ENCODE assay signal across 15 cellular contexts in the genomic region with DNA sequence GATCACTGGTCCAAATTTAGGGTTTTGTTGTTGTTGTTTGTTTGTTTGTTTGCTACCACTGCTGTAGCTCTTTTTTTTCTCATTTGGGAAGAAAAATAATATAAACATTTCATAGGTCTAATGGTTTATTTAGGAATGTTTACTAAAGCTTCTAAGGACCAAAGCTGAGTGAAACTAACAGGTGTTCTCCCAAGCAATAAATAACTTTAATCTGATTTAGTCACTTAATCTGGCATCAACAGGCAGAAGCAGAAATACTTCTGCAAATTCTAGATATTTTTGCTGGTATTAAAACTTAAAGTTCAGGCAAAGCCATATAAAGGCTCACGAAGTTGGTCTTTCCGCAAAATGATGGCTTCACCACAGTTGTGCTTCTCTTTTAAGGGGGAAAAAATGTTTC.
A peak's percentile ranks its signal among the peaks of the same experiment; 100 is the strongest.
DNase-seq lines count a peak whose midpoint lies in the region; ATAC-seq and TF ChIP-seq lines count a peak whose summit lies in the region.
"Had no signal": no experiment of that assay in that cellular context is flagged by ENCODE, and none has a peak within 500 bp of the region (broad histone marks: within the 10 kb centered on the region; RNA-seq: fewer than 3 reads in every experiment).

No MANE protein-coding gene starts in this region.

- no peak for TF ChIP-seq POLR2A in gastrocnemius medialis (IDR thresholded peaks at IDR 0.05)

- H3K27ac ChIP-seq in gastrocnemius medialis: no peak overlapping the region
- H3K27ac ChIP-seq: GM23248 had no signal

- H3K4me1 ChIP-seq in gastrocnemius medialis: no peaks in the 10 kb centered on the region

- H3K9me3 ChIP-seq in gastrocnemius medialis: no peaks in the 10 kb centered on the region

- DNase-seq in LHCN-M2 (ENCODE audit: low read depth) (peak; percentile 13), NCI-H82 (lab: John Stamatoyannopoulos, UW) (peak; percentile 73), myocyte (ENCODE audit: low read depth) (peak; percentile 51), foreskin melanocyte (no peak), gastrocnemius medialis (no peak)
- DNase-seq in stimulated activated CD4-positive, alpha-beta T cell treated with anti-CD3 and anti-CD28 coated beads, Interleukin-4, amount 100 ng/mL, for 24 hours: no peak
- DNase-seq: C1 segment of cervical spinal cord; Calu3; CD4-positive, alpha-beta memory T cell; COR-L47; DMS153; DND-41; H7; HCEC 1CT had no signal

- H3K4me3 ChIP-seq in gastrocnemius medialis: no peak overlapping the region
- H3K4me3 ChIP-seq: GM23248 had no signal

- H3K27me3 ChIP-seq in gastrocnemius medialis: no peaks in the 10 kb centered on the region

- no peak for ATAC-seq in gastrocnemius medialis

- H3K36me3 ChIP-seq in gastrocnemius medialis: no peaks in the 10 kb centered on the region

- in situ Hi-C loops in gastrocnemius medialis (cut with MboI; ENCODE audit: low sequenced_read_pairs in 4 of 4): no loop called here

- TF ChIP-seq CTCF in gastrocnemius medialis (IDR thresholded peaks at IDR 0.05 in 4 of 5, conservative IDR thresholded peaks at IDR 0.05 in 1 of 5): no peak

- intact Hi-C loops in gastrocnemius medialis (cut with DNase I; ENCODE audit: low total_unique reads): no loop called here

Comparison
In these comparisons a context has a peak if more than half of its experiments do, and no peak if none do; other contexts are left out.
1. DNase-seq: peak in LHCN-M2 (single experiment), NCI-H82 (single experiment) and myocyte (single experiment); none in foreskin melanocyte (single experiment), stimulated activated CD4-positive, alpha-beta T cell treated with anti-CD3 and anti-CD28 coated beads, Interleukin-4, amount 100 ng/mL, for 24 hours (single experiment) and gastrocnemius medialis (0 of 2).